ENCODE assay signal across 1 cellular context in the genomic region with DNA sequence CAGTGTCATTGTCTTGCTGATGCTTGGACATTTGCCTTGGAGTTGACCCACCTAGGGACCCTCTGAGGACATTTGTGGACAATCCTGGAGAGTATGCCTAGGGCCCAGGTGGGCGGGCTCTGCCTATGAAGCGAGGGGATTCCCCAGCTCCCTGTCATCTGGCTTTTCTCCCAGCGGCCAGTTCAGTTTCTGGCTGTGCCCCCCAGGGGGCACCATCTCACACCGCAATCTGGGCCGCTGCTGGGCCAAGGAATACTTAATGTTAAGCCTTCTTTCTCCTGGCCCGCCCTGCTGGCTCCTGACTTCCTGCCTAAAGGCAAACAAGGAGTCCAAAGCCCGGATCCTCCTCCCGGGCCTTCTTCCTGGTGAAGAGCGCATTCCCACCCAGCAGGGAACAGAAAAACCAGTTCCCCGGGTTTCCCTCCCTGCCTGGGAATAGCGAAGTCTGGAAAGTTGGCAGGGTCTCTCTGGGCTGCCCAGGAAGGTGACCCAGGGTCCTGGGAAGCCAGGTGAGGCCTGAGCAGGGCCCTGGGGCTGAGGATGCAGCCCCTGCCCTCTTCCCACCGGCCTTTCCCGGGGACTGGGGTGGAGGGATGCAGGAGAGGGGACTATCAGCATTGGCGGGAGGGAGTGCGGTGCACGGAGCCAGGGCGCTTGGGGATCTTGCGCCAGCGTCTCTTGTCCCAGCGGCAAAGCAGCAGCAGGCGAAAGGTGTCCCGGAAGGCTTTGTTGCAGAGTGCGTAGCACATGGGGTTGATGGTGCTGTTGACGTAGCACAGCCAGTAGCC.
A peak's percentile ranks its signal among the peaks of the same experiment; 100 is the strongest.
TF ChIP-seq lines count a peak whose summit lies in the region.

No MANE protein-coding gene starts in this region.

TF ChIP-seq in GM12878, 131 proteins besides CTCF, POLR2A, EP300 and RAD21:
- TF ChIP-seq SMC3 (IDR thresholded peaks at IDR 0.05; ENCODE audit: borderline replicate concordance, low read length) (peak; percentile 26; the same call in 1 of the 2 replicates), SPI1 (IDR thresholded peaks at IDR 0.05; ENCODE audit: borderline replicate concordance, insufficient read depth, low read depth, low read length) (no peak), TCF12 (IDR thresholded peaks at IDR 0.05; ENCODE audit: low read depth, low read length) (no peak), KLF5 (IDR thresholded peaks at IDR 0.05; ENCODE audit: partially characterized antibody) (no peak), SMARCA5 (IDR thresholded peaks at IDR 0.05) (no peak), SUZ12 (IDR thresholded peaks at IDR 0.05; ENCODE audit: unreplicated experiment) (no peak), FOS (IDR thresholded peaks at IDR 0.05; ENCODE audit: borderline replicate concordance, extremely low read depth, insufficient read length) (no peak), SUPT20H (IDR thresholded peaks at IDR 0.05; ENCODE audit: borderline replicate concordance, control insufficient read depth, low read depth, low read length) (no peak), SREBF2 (IDR thresholded peaks at IDR 0.05; ENCODE audit: low read length) (no peak), EGR1 (IDR thresholded peaks at IDR 0.05; ENCODE audit: borderline replicate concordance in 1 of 2, low read depth in 2 of 2, low read length in 2 of 2) (0 out of 3 replicates have a peak, but pooled peaks of 1 of the 2 experiments have one; percentile 9), MXI1 (IDR thresholded peaks at IDR 0.05; ENCODE audit: low read depth, low read length) (no peak), NFXL1 (IDR thresholded peaks at IDR 0.05; ENCODE audit: borderline replicate concordance) (no peak)
- TF ChIP-seq, protein P1, sequence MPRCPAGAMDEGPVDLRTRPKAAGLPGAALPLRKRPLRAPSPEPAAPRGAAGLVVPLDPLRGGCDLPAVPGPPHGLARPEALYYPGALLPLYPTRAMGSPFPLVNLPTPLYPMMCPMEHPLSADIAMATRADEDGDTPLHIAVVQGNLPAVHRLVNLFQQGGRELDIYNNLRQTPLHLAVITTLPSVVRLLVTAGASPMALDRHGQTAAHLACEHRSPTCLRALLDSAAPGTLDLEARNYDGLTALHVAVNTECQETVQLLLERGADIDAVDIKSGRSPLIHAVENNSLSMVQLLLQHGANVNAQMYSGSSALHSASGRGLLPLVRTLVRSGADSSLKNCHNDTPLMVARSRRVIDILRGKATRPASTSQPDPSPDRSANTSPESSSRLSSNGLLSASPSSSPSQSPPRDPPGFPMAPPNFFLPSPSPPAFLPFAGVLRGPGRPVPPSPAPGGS (IDR thresholded peaks at IDR 0.05; ENCODE audit: borderline replicate concordance, insufficient read depth, low read depth, low read length, poor library complexity, severe bottlenecking): no peak
- TF ChIP-seq, protein P2, sequence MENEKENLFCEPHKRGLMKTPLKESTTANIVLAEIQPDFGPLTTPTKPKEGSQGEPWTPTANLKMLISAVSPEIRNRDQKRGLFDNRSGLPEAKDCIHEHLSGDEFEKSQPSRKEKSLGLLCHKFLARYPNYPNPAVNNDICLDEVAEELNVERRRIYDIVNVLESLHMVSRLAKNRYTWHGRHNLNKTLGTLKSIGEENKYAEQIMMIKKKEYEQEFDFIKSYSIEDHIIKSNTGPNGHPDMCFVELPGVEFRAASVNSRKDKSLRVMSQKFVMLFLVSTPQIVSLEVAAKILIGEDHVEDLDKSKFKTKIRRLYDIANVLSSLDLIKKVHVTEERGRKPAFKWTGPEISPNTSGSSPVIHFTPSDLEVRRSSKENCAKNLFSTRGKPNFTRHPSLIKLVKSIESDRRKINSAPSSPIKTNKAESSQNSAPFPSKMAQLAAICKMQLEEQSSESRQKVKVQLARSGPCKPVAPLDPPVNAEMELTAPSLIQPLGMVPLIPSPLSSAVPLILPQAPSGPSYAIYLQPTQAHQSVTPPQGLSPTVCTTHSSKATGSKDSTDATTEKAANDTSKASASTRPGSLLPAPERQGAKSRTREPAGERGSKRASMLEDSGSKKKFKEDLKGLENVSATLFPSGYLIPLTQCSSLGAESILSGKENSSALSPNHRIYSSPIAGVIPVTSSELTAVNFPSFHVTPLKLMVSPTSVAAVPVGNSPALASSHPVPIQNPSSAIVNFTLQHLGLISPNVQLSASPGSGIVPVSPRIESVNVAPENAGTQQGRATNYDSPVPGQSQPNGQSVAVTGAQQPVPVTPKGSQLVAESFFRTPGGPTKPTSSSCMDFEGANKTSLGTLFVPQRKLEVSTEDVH (IDR thresholded peaks at IDR 0.05; ENCODE audit: low read depth, partially characterized antibody): no peak
- TF ChIP-seq, protein P3, sequence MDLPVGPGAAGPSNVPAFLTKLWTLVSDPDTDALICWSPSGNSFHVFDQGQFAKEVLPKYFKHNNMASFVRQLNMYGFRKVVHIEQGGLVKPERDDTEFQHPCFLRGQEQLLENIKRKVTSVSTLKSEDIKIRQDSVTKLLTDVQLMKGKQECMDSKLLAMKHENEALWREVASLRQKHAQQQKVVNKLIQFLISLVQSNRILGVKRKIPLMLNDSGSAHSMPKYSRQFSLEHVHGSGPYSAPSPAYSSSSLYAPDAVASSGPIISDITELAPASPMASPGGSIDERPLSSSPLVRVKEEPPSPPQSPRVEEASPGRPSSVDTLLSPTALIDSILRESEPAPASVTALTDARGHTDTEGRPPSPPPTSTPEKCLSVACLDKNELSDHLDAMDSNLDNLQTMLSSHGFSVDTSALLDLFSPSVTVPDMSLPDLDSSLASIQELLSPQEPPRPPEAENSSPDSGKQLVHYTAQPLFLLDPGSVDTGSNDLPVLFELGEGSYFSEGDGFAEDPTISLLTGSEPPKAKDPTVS (IDR thresholded peaks at IDR 0.05; ENCODE audit: low read depth, low read length): no peak
